9 cellular contexts compared by ENCODE assay signal in genomic region chr2:37648316-37649011, GRCh38. TPM values are rescaled to one million over a fixed set of nuclear protein-coding genes. Genes with fewer than 3 reads are reported as not detected.
DNase-seq lines count a peak whose midpoint lies in the region; FAIRE-seq and TF ChIP-seq lines count a peak whose summit lies in the region.
"Had no signal": no experiment of that assay in that cellular context is flagged by ENCODE, and none has a peak within 500 bp of the region (broad histone marks: within the 10 kb centered on the region; RNA-seq: fewer than 3 reads in every experiment).

No MANE protein-coding gene starts in this region.

- H3K4me1 ChIP-seq in kidney (ENCODE audit: control insufficient read depth in 1 of 2, insufficient read depth in 1 of 2, low read depth in 1 of 2, low read length in 2 of 2) (peaks cover 0 to 14% of the 10 kb centered on the region in 2 donors), suprapubic skin (peaks cover 22% of the 10 kb centered on the region)

- peak overlapping the region; percentile 38 for H3K27ac Mint-ChIP-seq in activated T-helper 2 cell treated with anti-CD3 and anti-CD28 coated beads, Interferon-gamma antibody, Interleukin-2, Interleukin-4, amounts not matched to agents 10 μg/mL and 5 μg/mL and 100 μg/mL, durations not matched to agents 14 hours and 24 hours and 36 hours

- 41% methylated on average over 9 of the region's 9 CpGs for WGBS in suprapubic skin

- H3K9me3 Mint-ChIP-seq in activated T-helper 2 cell treated with anti-CD3 and anti-CD28 coated beads, Interferon-gamma antibody, Interleukin-2, Interleukin-4, amounts not matched to agents 10 μg/mL and 5 μg/mL and 100 μg/mL, durations not matched to agents 14 hours and 24 hours and 36 hours, result peaks cover 16% of the 10 kb centered on the region

- H3K27ac ChIP-seq in kidney (ENCODE audit: low read depth in 2 of 2, low read length in 2 of 2) (no peak overlapping the region), suprapubic skin (peak overlapping the region; percentile 50)

- intact Hi-C loops in activated T-helper 2 cell treated with anti-CD3 and anti-CD28 coated beads, Interferon-gamma antibody, Interleukin-2, Interleukin-4, amounts not matched to agents 10 μg/mL and 5 μg/mL and 100 μg/mL, durations not matched to agents 14 hours and 24 hours and 36 hours (cut with micrococcal nuclease), result loop anchor here (2.0 kb wide), 1 partner anchor 22 kb away; the partner anchor contains the start of gene CDC42EP3
- intact Hi-C loops in kidney (cut with DNase I), result no loop called here

- peaks cover 58% of the 10 kb centered on the region for H3K36me3 Mint-ChIP-seq in activated T-helper 2 cell treated with anti-CD3 and anti-CD28 coated beads, Interferon-gamma antibody, Interleukin-2, Interleukin-4, amounts not matched to agents 10 μg/mL and 5 μg/mL and 100 μg/mL, durations not matched to agents 14 hours and 24 hours and 36 hours (ENCODE audit: low read depth)

- no peak for TF ChIP-seq POLR2A in suprapubic skin (IDR thresholded peaks at IDR 0.05)

- H3K27me3 Mint-ChIP-seq in activated T-helper 2 cell treated with anti-CD3 and anti-CD28 coated beads, Interferon-gamma antibody, Interleukin-2, Interleukin-4, amounts not matched to agents 10 μg/mL and 5 μg/mL and 100 μg/mL, durations not matched to agents 14 hours and 24 hours and 36 hours (ENCODE audit: low read depth), result no peaks in the 10 kb centered on the region

- H3K27me3 ChIP-seq in suprapubic skin, result no peaks in the 10 kb centered on the region

- H3K36me3 ChIP-seq in kidney (ENCODE audit: control insufficient read depth in 1 of 2, insufficient read depth in 2 of 2, low read length in 2 of 2) (peaks cover 0 to 4% of the 10 kb centered on the region in 2 donors), suprapubic skin (peaks cover 9% of the 10 kb centered on the region)

- H3K4me3 Mint-ChIP-seq in activated T-helper 2 cell treated with anti-CD3 and anti-CD28 coated beads, Interferon-gamma antibody, Interleukin-2, Interleukin-4, amounts not matched to agents 10 μg/mL and 5 μg/mL and 100 μg/mL, durations not matched to agents 14 hours and 24 hours and 36 hours (ENCODE audit: low read depth), result no peak overlapping the region

- TF ChIP-seq EP300 in suprapubic skin (IDR thresholded peaks at IDR 0.05), result no peak

- H3K9ac ChIP-seq in kidney (ENCODE audit: low read length in 2 of 2), result no peak overlapping the region

- no peak for TF ChIP-seq CTCF in kidney (IDR thresholded peaks at IDR 0.05; ENCODE audit: borderline replicate concordance, extremely low read depth, insufficient read depth)
- TF ChIP-seq CTCF in suprapubic skin (IDR thresholded peaks at IDR 0.05), result peak; percentile 4 to 21

- H3K9me3 ChIP-seq in kidney (ENCODE audit: control insufficient read depth in 1 of 2, low read length in 2 of 2) (no peaks in the 10 kb centered on the region), suprapubic skin (no peaks in the 10 kb centered on the region)
- H3K9me3 ChIP-seq: A549 had no signal

- H3K4me1 Mint-ChIP-seq in activated T-helper 2 cell treated with anti-CD3 and anti-CD28 coated beads, Interferon-gamma antibody, Interleukin-2, Interleukin-4, amounts not matched to agents 10 μg/mL and 5 μg/mL and 100 μg/mL, durations not matched to agents 14 hours and 24 hours and 36 hours (ENCODE audit: low read depth), result peaks cover 51% of the 10 kb centered on the region

- DNase-seq in NOMO-1 (lab: John Stamatoyannopoulos, UW; ENCODE audit: unreplicated experiment in 2 of 2) (peak; percentile 39 to 40), NOMO-1 treated with dmso at 0.1 percent for 144 hours (lab: John Stamatoyannopoulos, UW; ENCODE audit: unreplicated experiment) (no peak), kidney (peak; percentile 83), suprapubic skin (ENCODE audit: low spot score in 2 of 2) (peak; percentile 80 to 84), RCC 7860 (ENCODE audit: low spot score) (no peak), middle frontal gyrus (ENCODE audit: extremely low spot score, low spot score) (no peak), NCI-H510A treated with DMSO at 0.1 percent for 48 hours (lab: John Stamatoyannopoulos, UW) (no peak)
- DNase-seq in activated T-helper 2 cell treated with anti-CD3 and anti-CD28 coated beads, Interferon-gamma antibody, Interleukin-2, Interleukin-4, amounts not matched to agents 10 μg/mL and 5 μg/mL and 100 μg/mL, durations not matched to agents 14 hours and 24 hours and 36 hours (ENCODE audit: low spot score), result no peak

- H3K4me3 ChIP-seq in kidney (ENCODE audit: low read length in 2 of 2), result peak overlapping the region in 1 of 2 donors; percentile 7
- no peak overlapping the region for H3K4me3 ChIP-seq in suprapubic skin
- H3K4me3 ChIP-seq: A549 had no signal

- FAIRE-seq in kidney (lab: Jason Lieb, UNC) (no peak), RCC 7860 (lab: Jason Lieb, UNC) (no peak)
- FAIRE-seq: A549 had no signal

RNA-seq across cellular contexts. Expression of gene CDC42EP3, which starts 23.0 kb away (rescaled TPM):
- total RNA-seq in activated T-helper 2 cell treated with anti-CD3 and anti-CD28 coated beads, Interferon-gamma antibody, Interleukin-2, Interleukin-4, amounts not matched to agents 10 μg/mL and 5 μg/mL and 100 μg/mL, durations not matched to agents 14 hours and 24 hours and 36 hours, result 8.6 and 9.8 TPM in 2 replicates
- total RNA-seq in kidney (34.1 TPM), suprapubic skin (10 to 100 TPM in 3 of 4 donors, 1 to 10 TPM in 1; 9.0 to 38.0 (median 23.5) TPM)
- polyA plus RNA-seq in kidney (ENCODE audit: insufficient read depth, low read depth, low replicate concordance), result 21.3 TPM

Comparison
In these comparisons a context has a peak if more than half of its experiments do, and no peak if none do; other contexts are left out.
1. DNase-seq: peak in NOMO-1 (2 of 2), kidney (single experiment) and suprapubic skin (2 of 2); none in NOMO-1 treated with dmso at 0.1 percent for 144 hours (single experiment), activated T-helper 2 cell treated with anti-CD3 and anti-CD28 coated beads, Interferon-gamma antibody, Interleukin-2, Interleukin-4, amounts not matched to agents 10 μg/mL and 5 μg/mL and 100 μg/mL, durations not matched to agents 14 hours and 24 hours and 36 hours (single experiment), RCC 7860 (single experiment), middle frontal gyrus (single experiment) and NCI-H510A treated with DMSO at 0.1 percent for 48 hours (single experiment).